11 cellular contexts compared by ENCODE assay signal in genomic region chr17:49849711-49850610, GRCh38. TPM values are rescaled to one million over a fixed set of nuclear protein-coding genes. Genes with fewer than 3 reads are reported as not detected.
DNase-seq lines count a peak whose midpoint lies in the region; ATAC-seq, FAIRE-seq and TF ChIP-seq lines count a peak whose summit lies in the region.
"Had no signal": no experiment of that assay in that cellular context is flagged by ENCODE, and none has a peak within 500 bp of the region (broad histone marks: within the 10 kb centered on the region; RNA-seq: fewer than 3 reads in every experiment).

No MANE protein-coding gene starts in this region.

- H3K79me2 ChIP-seq in neural cell (replicated peaks; ENCODE audit: insufficient read depth, low read length), result no peaks in the 10 kb centered on the region

- TF ChIP-seq CTCF in Calu3 (IDR thresholded peaks at IDR 0.05; ENCODE audit: unreplicated experiment) (no peak), neural cell (IDR thresholded peaks at IDR 0.05; ENCODE audit: poor library complexity, severe bottlenecking) (no peak), glutamatergic neuron (IDR thresholded peaks at IDR 0.05; ENCODE audit: partially characterized antibody, unreplicated experiment) (no peak)

- H3K9me3 ChIP-seq in neural cell (ENCODE audit: low read length), result no peaks in the 10 kb centered on the region
- H3K9me3 ChIP-seq: mucosa of descending colon had no signal

- H3K27ac ChIP-seq in neural cell (ENCODE audit: low read length), result no peak overlapping the region

- no peaks in the 10 kb centered on the region for H3K9me2 ChIP-seq in neural cell (ENCODE audit: insufficient read depth, low read length)

- ATAC-seq in central memory CD8-positive, alpha-beta T cell (replicated peaks; ENCODE audit: extremely low read depth, poor library complexity, severe bottlenecking), result no peak
- ATAC-seq in HG02610 (IDR thresholded peaks at IDR 0.05; ENCODE audit: unreplicated experiment) (no peak), HG03025 (IDR thresholded peaks at IDR 0.05; ENCODE audit: low FRiP score, unreplicated experiment) (no peak)

- H3K4me2 ChIP-seq in neural cell (ENCODE audit: low read length), result no peak overlapping the region

- no peaks in the 10 kb centered on the region for H3K36me3 ChIP-seq in neural cell (ENCODE audit: insufficient read depth, low read length)

- DNase-seq in Calu3, result no peak
- no peak for DNase-seq in HTR-8/SVneo (ENCODE audit: insufficient read length, low spot score)
- no peak for DNase-seq in central memory CD8-positive, alpha-beta T cell (ENCODE audit: low spot score in 2 of 2)
- no peak for DNase-seq in glutamatergic neuron
- DNase-seq: cerebellar nuclear complex, mucosa of descending colon, NCI-H526 treated with DMSO at 0.1 percent for 48 hours had no signal

- H3K9ac ChIP-seq in neural cell (ENCODE audit: low read length), result no peak overlapping the region

- H3K27ac Mint-ChIP-seq in Calu3 (ENCODE audit: unreplicated experiment), result peak overlapping the region; percentile 66
- H3K27ac Mint-ChIP-seq in central memory CD8-positive, alpha-beta T cell (ENCODE audit: low read depth), result peak overlapping the region; percentile 83
- H3K27ac Mint-ChIP-seq in glutamatergic neuron (ENCODE audit: unreplicated experiment), result no peak overlapping the region

- H3K27me3 Mint-ChIP-seq in Calu3 (ENCODE audit: unreplicated experiment), result peaks cover 46% of the 10 kb centered on the region
- H3K27me3 Mint-ChIP-seq in central memory CD8-positive, alpha-beta T cell, result no peaks in the 10 kb centered on the region
- H3K27me3 Mint-ChIP-seq in glutamatergic neuron (ENCODE audit: unreplicated experiment), result peaks cover 20% of the 10 kb centered on the region

- H4K20me1 ChIP-seq in neural cell (ENCODE audit: insufficient read depth), result no peaks in the 10 kb centered on the region

- H3K9me3 Mint-ChIP-seq in Calu3 (ENCODE audit: low read depth, unreplicated experiment), result no peaks in the 10 kb centered on the region
- no peaks in the 10 kb centered on the region for H3K9me3 Mint-ChIP-seq in central memory CD8-positive, alpha-beta T cell
- H3K9me3 Mint-ChIP-seq in glutamatergic neuron (ENCODE audit: unreplicated experiment), result no peaks in the 10 kb centered on the region

- peak overlapping the region; percentile 68 for H3K4me3 Mint-ChIP-seq in Calu3 (ENCODE audit: low read depth, unreplicated experiment)
- H3K4me3 Mint-ChIP-seq in central memory CD8-positive, alpha-beta T cell, result peak overlapping the region; percentile 92
- no peak overlapping the region for H3K4me3 Mint-ChIP-seq in glutamatergic neuron (ENCODE audit: unreplicated experiment)

- no peaks in the 10 kb centered on the region for H3F3A ChIP-seq in neural cell (ENCODE audit: insufficient read depth, low read length, poor library complexity, severe bottlenecking)

- H3K36me3 Mint-ChIP-seq in Calu3 (ENCODE audit: insufficient read depth, unreplicated experiment) (peaks cover 19% of the 10 kb centered on the region), glutamatergic neuron (ENCODE audit: unreplicated experiment) (no peaks in the 10 kb centered on the region)
- peaks cover 14% of the 10 kb centered on the region for H3K36me3 Mint-ChIP-seq in central memory CD8-positive, alpha-beta T cell (ENCODE audit: insufficient read depth)

- CTCF ChIA-PET in Calu3 (lab: Charles Lee), result interaction anchor here (0.5 to 1.0 kb wide), 3 partner anchors 33 to 156 kb away, joined by 3 to 4 read pairs (median 4); no protein-coding TSS in a partner anchor

- no TSS peak for BruUV-seq in Calu3 (replicated peaks; lab: Mats Ljungman, UMichigan)

- no peak for TF ChIP-seq EP300 in neural cell (conservative IDR thresholded peaks at IDR 0.05; ENCODE audit: poor library complexity, severe bottlenecking)

- no peak for TF ChIP-seq RAD21 in neural cell (conservative IDR thresholded peaks at IDR 0.05)

- H3K27me3 ChIP-seq in neural cell (ENCODE audit: insufficient read depth, low read depth, low read length), result peaks cover 33% of the 10 kb centered on the region

- H2AFZ ChIP-seq in neural cell (ENCODE audit: low read depth, low read length), result no peak overlapping the region

- no peaks in the 10 kb centered on the region for H3K4me1 Mint-ChIP-seq in Calu3 (ENCODE audit: low read depth, unreplicated experiment)
- H3K4me1 Mint-ChIP-seq in central memory CD8-positive, alpha-beta T cell, result peaks cover 29% of the 10 kb centered on the region
- H3K4me1 Mint-ChIP-seq in glutamatergic neuron (ENCODE audit: low read depth, unreplicated experiment), result peaks cover 11% of the 10 kb centered on the region

- peak overlapping the region; percentile 55 for H3K4me3 ChIP-seq in neural cell (ENCODE audit: low read length)
- H3K4me3 ChIP-seq: mucosa of descending colon had no signal

- FAIRE-seq in HTR-8/SVneo (lab: Jason Lieb, UNC), result peak; percentile 60
- FAIRE-seq: TTC549 had no signal

- intact Hi-C loops in Calu3 (cut with micrococcal nuclease; ENCODE audit: unreplicated experiment), result loop anchor here (5.0 kb wide), 2 partner anchors 143 to 283 kb away; partner anchors contain the start of gene SLC35B1

TF ChIP-seq in neural cell, 6 proteins besides CTCF, POLR2A, EP300 and RAD21:
- TF ChIP-seq MXI1 (conservative IDR thresholded peaks at IDR 0.05; ENCODE audit: poor library complexity, severe bottlenecking) (no peak), EZH2 (IDR thresholded peaks at IDR 0.05; ENCODE audit: borderline replicate concordance, insufficient read depth, low read length, poor library complexity, severe bottlenecking) (no peak), POLR2AphosphoS5 (IDR thresholded peaks at IDR 0.05) (no peak), REST (IDR thresholded peaks at IDR 0.05; ENCODE audit: borderline replicate concordance) (no peak), TAF1 (IDR thresholded peaks at IDR 0.05; ENCODE audit: low read depth) (no peak), SMC3 (conservative IDR thresholded peaks at IDR 0.05; ENCODE audit: poor library complexity) (no peak)

RNA-seq across cellular contexts. Expression of gene TAC4, which starts 2.1 kb away (rescaled TPM):
- not detected in 2 replicates for total RNA-seq in Calu3 (2022)
- not detected in 2 replicates for polyA plus RNA-seq in neural cell
- not detected in 2 replicates for polyA minus RNA-seq in neural cell
- total RNA-seq in glutamatergic neuron (ENCODE audit: unreplicated experiment), result not detected
- total RNA-seq: mucosa of descending colon had no signal
